8 cellular contexts compared by ENCODE assay signal in the genomic region with DNA sequence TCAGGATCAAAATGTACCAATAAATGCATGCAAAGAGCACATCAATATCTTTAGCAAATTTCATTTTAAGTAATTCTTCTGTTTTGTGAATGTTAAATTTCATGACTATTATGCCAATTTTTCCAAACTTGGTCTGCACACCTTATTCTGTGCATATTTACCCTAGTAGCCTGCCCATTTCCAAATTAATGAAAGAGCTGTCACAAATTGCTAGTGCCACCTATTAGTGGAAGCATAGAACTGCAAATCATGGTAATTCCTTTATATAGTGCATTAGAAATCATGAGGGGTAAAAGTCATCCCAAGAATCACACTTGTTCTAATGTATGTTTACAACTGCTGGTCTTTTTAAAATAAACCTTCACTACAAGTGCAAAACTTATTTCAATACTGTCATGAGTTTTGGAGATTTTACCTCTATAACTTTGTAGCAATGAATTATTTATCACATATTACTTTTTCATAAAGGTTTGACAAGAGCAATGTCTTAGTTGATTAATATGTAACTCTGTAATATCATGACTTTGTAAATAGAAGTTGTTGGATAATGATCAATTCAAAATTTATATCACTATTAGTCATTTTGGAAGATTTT.
DNase-seq lines count a peak whose midpoint lies in the region; ATAC-seq, FAIRE-seq and TF ChIP-seq lines count a peak whose summit lies in the region.

No MANE protein-coding gene starts in this region.

- H3K27me3 ChIP-seq in brain microvascular endothelial cell (replicated peaks), result no peaks in the 10 kb centered on the region
- no peaks in the 10 kb centered on the region for H3K27me3 ChIP-seq in effector memory CD4-positive, alpha-beta T cell (replicated peaks; ENCODE audit: control insufficient read depth, insufficient read depth, low read length, poor library complexity, severe bottlenecking)

- H3K9me3 ChIP-seq in effector memory CD4-positive, alpha-beta T cell (ENCODE audit: control insufficient read depth, low read length), result no peaks in the 10 kb centered on the region

- FAIRE-seq in GM19239 (lab: Jason Lieb, UNC), result no peak

- H3K27ac ChIP-seq in brain microvascular endothelial cell, result no peak overlapping the region
- no peak overlapping the region for H3K27ac ChIP-seq in effector memory CD4-positive, alpha-beta T cell (ENCODE audit: insufficient read depth, low read length, poor library complexity, severe bottlenecking)

- DNase-seq in DMS 273 treated with DMSO at 0.1 percent for 48 hours (lab: John Stamatoyannopoulos, UW) (peak; percentile 51), LNCaP clone FGC (ENCODE audit: low read depth) (no peak), brain microvascular endothelial cell (no peak), midbrain (lab: John Stamatoyannopoulos, UW) (peak; percentile 41), GM19239 (ENCODE audit: insufficient read length, low spot score) (no peak)
- no peak for DNase-seq in effector memory CD4-positive, alpha-beta T cell
- no peak for DNase-seq in activated CD4-positive, CD25-positive, alpha-beta regulatory T cell treated with anti-CD3 and anti-CD28 coated beads, Interleukin-2, amount 50 U/mL, for 72 hours

- H3K36me3 ChIP-seq in brain microvascular endothelial cell (replicated peaks), result no peaks in the 10 kb centered on the region
- H3K36me3 ChIP-seq in effector memory CD4-positive, alpha-beta T cell (ENCODE audit: control insufficient read depth, insufficient read depth, low read length), result no peaks in the 10 kb centered on the region

- in situ Hi-C loops in brain microvascular endothelial cell (cut with HindIII; ENCODE audit: low pct_ligation_motif_present, low sequenced_read_pairs), result no loop called here

- ATAC-seq in HG03354 (IDR thresholded peaks at IDR 0.05; ENCODE audit: poor library complexity, severe bottlenecking, unreplicated experiment), result no peak

- H3K4me1 ChIP-seq in effector memory CD4-positive, alpha-beta T cell (ENCODE audit: control insufficient read depth, insufficient read depth, low read length, poor library complexity, severe bottlenecking), result no peaks in the 10 kb centered on the region

- H3K4me3 ChIP-seq in LNCaP clone FGC (ENCODE audit: low read depth, low read length) (no peak overlapping the region), brain microvascular endothelial cell (ENCODE audit: low read depth, low read length) (no peak overlapping the region)
- H3K4me3 ChIP-seq in effector memory CD4-positive, alpha-beta T cell (ENCODE audit: insufficient read depth, low read depth, low read length, poor library complexity, severe bottlenecking), result no peak overlapping the region

- TF ChIP-seq CTCF in LNCaP clone FGC (IDR thresholded peaks at IDR 0.05; ENCODE audit: control insufficient read depth, extremely low read depth, insufficient read depth), result peak; percentile 64
- TF ChIP-seq CTCF in brain microvascular endothelial cell (IDR thresholded peaks at IDR 0.05; ENCODE audit: low read depth, low read length, missing control alignments), result peak; percentile 49

Comparison
In these comparisons a context has a peak if more than half of its experiments do, and no peak if none do; other contexts are left out.
1. DNase-seq: peak in DMS 273 treated with DMSO at 0.1 percent for 48 hours (single experiment) and midbrain (single experiment); none in LNCaP clone FGC (single experiment), brain microvascular endothelial cell (single experiment), effector memory CD4-positive, alpha-beta T cell (0 of 3), GM19239 (single experiment) and activated CD4-positive, CD25-positive, alpha-beta regulatory T cell treated with anti-CD3 and anti-CD28 coated beads, Interleukin-2, amount 50 U/mL, for 72 hours (single experiment).